In the genomic region with DNA sequence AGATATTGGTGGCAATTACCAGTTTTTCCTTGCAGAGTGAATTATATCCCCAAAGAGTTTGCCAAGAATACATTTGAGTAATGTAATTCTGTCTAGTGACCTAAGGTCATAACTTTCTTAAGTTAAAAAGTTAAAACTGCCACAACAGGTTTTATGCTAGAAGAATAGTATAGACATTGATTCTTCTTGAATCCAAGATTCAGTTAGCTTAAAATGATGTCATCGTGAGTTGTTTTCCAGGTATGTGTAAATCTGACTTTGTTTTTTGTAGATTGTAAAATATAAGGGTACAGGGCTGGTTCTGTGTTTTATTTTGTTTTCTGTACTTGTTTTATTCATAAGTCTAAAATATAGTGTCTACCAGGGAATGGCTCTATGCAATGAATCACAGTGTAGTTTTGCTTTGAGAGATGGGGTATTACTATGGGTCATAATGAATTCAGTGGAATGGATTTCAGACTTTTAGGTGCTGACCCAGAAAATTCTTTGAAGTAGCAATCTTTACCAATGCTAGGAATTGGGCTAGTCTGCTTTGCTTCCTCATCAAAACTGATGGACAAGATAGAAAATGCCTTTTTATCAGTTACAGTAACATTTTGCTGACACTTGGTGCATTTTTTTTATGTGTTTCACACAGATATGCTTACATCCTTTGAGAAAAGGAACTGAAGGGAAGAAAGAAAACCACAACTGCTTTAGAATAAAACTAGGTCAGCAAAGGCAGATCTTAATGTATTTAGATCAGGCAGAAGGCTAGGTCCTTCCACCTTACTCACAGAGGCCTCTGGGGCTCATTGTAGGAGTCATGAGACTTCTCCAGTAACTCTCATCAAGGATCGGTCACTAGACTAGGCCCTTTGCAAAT, we compare ENCODE assay signal across 8 cellular contexts. TPM values are rescaled to one million over a fixed set of nuclear protein-coding genes. Genes with fewer than 3 reads are reported as not detected.
DNase-seq lines count a peak whose midpoint lies in the region; ATAC-seq lines count a peak whose summit lies in the region.

No MANE protein-coding gene starts in this region.

- H3K4me3 Mint-ChIP-seq in effector memory CD8-positive, alpha-beta T cell = peak overlapping the region; percentile 62 to 66

- ATAC-seq in GM18499 (IDR thresholded peaks at IDR 0.05; ENCODE audit: insufficient read depth, unreplicated experiment) (peak; percentile 21), GM21723 (IDR thresholded peaks at IDR 0.05; ENCODE audit: unreplicated experiment) (peak; percentile 65)
- ATAC-seq in effector memory CD8-positive, alpha-beta T cell (replicated peaks) = peak; percentile 83

- H3K27ac Mint-ChIP-seq in effector memory CD8-positive, alpha-beta T cell = peak overlapping the region; percentile 88 to 91

- peaks cover 6% of the 10 kb centered on the region for H3K36me3 Mint-ChIP-seq in effector memory CD8-positive, alpha-beta T cell (ENCODE audit: insufficient read depth)

- H3K9me3 Mint-ChIP-seq in effector memory CD8-positive, alpha-beta T cell = peaks cover 4 to 8% of the 10 kb centered on the region in 2 donors

- H3K27me3 Mint-ChIP-seq in effector memory CD8-positive, alpha-beta T cell = no peaks in the 10 kb centered on the region

- DNase-seq in LHCN-M2 (ENCODE audit: low read depth) (peak; percentile 36), C1 segment of cervical spinal cord (lab: John Stamatoyannopoulos, UW) (no peak), NCI-H2196 (lab: John Stamatoyannopoulos, UW; ENCODE audit: unreplicated experiment) (no peak), NCI-H1092 (lab: John Stamatoyannopoulos, UW) (no peak)
- peak in 1 of 3 experiments; percentile 18 for DNase-seq in effector memory CD8-positive, alpha-beta T cell
- DNase-seq in activated CD4-positive, CD25-positive, alpha-beta regulatory T cell (lab: John Stamatoyannopoulos, UW) = no peak

- peaks cover 68 to 82% of the 10 kb centered on the region in 2 donors for H3K4me1 Mint-ChIP-seq in effector memory CD8-positive, alpha-beta T cell (ENCODE audit: low read depth in 2 of 2)

RNA-seq across cellular contexts. Expression of a gene that starts 20.8 kb away (rescaled TPM):
- total RNA-seq in LHCN-M2 (2014; rRNA removed) = 32.5 and 33.1 TPM in 2 replicates
- polyA plus RNA-seq in LHCN-M2 (2012) = 15.4 TPM

Comparison
In these comparisons a context has a peak if more than half of its experiments do, and no peak if none do; other contexts are left out.
1. ATAC-seq: peak in every context shown above with its lines; median percentile 83 in effector memory CD8-positive, alpha-beta T cell; 65 in GM21723; 21 in GM18499.